In the genomic region with DNA sequence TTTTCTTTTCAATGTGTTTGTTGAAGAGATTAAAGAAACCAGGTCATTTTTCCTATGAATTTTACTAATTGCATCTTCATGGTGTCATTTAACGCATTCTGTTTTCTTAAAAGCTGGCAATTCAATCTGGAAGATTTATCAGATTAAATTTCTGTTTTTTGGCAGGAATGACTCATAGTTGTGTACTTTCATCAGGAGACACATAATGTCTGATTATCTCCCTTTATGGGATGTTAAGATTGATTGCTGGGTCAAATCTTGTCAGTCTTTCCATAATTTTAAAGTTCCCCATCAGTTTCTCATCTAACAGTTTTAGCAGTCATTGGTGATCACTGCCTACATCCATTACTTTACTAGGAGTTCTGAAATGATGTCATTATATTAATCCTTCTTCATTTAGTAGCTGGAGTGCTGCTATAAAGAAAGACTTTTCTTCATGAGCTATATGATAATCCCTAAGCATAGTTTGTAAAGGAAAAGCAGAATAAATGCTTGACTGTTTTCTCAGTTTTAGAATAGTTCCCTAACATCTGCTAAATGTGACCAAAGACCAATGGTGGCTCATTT, we compare ENCODE assay signal across 19 cellular contexts.
DNase-seq lines count a peak whose midpoint lies in the region; ATAC-seq, FAIRE-seq and TF ChIP-seq lines count a peak whose summit lies in the region.
"Had no signal": no experiment of that assay in that cellular context is flagged by ENCODE, and none has a peak within 500 bp of the region (broad histone marks: within the 10 kb centered on the region; RNA-seq: fewer than 3 reads in every experiment).

No MANE protein-coding gene starts in this region.

- H3K9ac ChIP-seq in HepG2 (ENCODE audit: insufficient read depth, low read depth, low read length), result no peak overlapping the region

- H3K27ac ChIP-seq in HepG2 (ENCODE audit: extremely low read length, insufficient read depth, low read length) (no peak overlapping the region), right lobe of liver (no peak overlapping the region)

- H3K9me3 ChIP-seq in HepG2 (ENCODE audit: low read length) (no peaks in the 10 kb centered on the region), right lobe of liver (no peaks in the 10 kb centered on the region)
- H3K9me3 ChIP-seq: HAP-1 had no signal

- no peaks in the 10 kb centered on the region for H3K79me2 ChIP-seq in HepG2 (ENCODE audit: insufficient read depth, low read length)

- no peaks in the 10 kb centered on the region for H4K20me1 ChIP-seq in HepG2 (ENCODE audit: insufficient read depth, low read length)

- H3K27me3 ChIP-seq in HepG2 (ENCODE audit: control insufficient read depth in 1 of 2, insufficient read depth in 2 of 2, low read length in 2 of 2) (no peaks in the 10 kb centered on the region), right lobe of liver (no peaks in the 10 kb centered on the region)

- DNase-seq in HepG2 (ENCODE audit: low spot score) (no peak), right lobe of liver (no peak), HEK293T (ENCODE audit: extremely low spot score) (no peak), NCI-H2227 (lab: John Stamatoyannopoulos, UW; ENCODE audit: unreplicated experiment) (no peak)
- no peak for DNase-seq in stimulated activated CD4-positive, alpha-beta T cell treated with anti-CD3 and anti-CD28 coated beads, Interleukin-2, amount 100 ng/mL, for 48 hours
- no peak for DNase-seq in stimulated activated CD4-positive, alpha-beta T cell treated with anti-CD3 and anti-CD28 coated beads, Interleukin-2, amount 100 ng/mL, for 24 hours
- DNase-seq: 8988T; C1 segment of cervical spinal cord; Calu3; CD4-positive, alpha-beta memory T cell; COR-L47; DMS153; DND-41; GOT3 had no signal

- H3K36me3 ChIP-seq in HepG2 (replicated peaks in 1 of 2; ENCODE audit: control insufficient read depth in 1 of 2, insufficient read depth in 2 of 2, low read length in 2 of 2) (no peaks in the 10 kb centered on the region), right lobe of liver (no peaks in the 10 kb centered on the region)
- H3K36me3 ChIP-seq: HAP-1 had no signal

- POLR2A ChIA-PET in HepG2 (lab: Yijun Ruan, JAX), result no interaction called here
- POLR2A ChIA-PET in HEK293T (lab: Yijun Ruan, JAX), result no interaction called here

- in situ Hi-C loops in HepG2 (cut with HindIII; ENCODE audit: extremely low pct_ligation_motif_present, low pct_unique_long_range_greater_than_20kb), result no loop called here

- no peaks in the 10 kb centered on the region for H3K4me1 ChIP-seq in HepG2 (ENCODE audit: insufficient read depth, low read length)
- no peaks in the 10 kb centered on the region for H3K4me1 ChIP-seq in right lobe of liver
- H3K4me1 ChIP-seq: HAP-1 had no signal

- WGBS in HepG2 (ENCODE audit: low lambda C conversion rate), result 3% methylated on average over 1 of the region's 1 CpG
- WGBS in right lobe of liver (ENCODE audit: insufficient coverage, low coverage, low lambda C conversion rate, missing lambda C conversion rate), result 100% methylated on average over 1 of the region's 1 CpG

- CTCF ChIA-PET in HepG2 (lab: Yijun Ruan, JAX; ENCODE audit: low intra/inter-chr PET ratio, low total read pairs), result no interaction called here
- CTCF ChIA-PET in HEK293T (lab: Yijun Ruan, JAX), result no interaction called here

- no peak for TF ChIP-seq EP300 in HepG2 (IDR thresholded peaks at IDR 0.05; ENCODE audit: low read depth in 2 of 2, low read length in 2 of 2)
- TF ChIP-seq EP300 in HepG2 (CRISPR knock-in tag; IDR thresholded peaks at IDR 0.05; ENCODE audit: borderline replicate concordance), result no peak

- H2AFZ ChIP-seq in HepG2 (ENCODE audit: low read length), result no peak overlapping the region

- TF ChIP-seq POLR2A in HepG2 (IDR thresholded peaks at IDR 0.05; ENCODE audit: insufficient read depth in 1 of 2, low read depth in 2 of 2, low read length in 2 of 2), result no peak
- no peak for TF ChIP-seq POLR2A in right lobe of liver (IDR thresholded peaks at IDR 0.05)

- intact Hi-C loops in HepG2 (cut with micrococcal nuclease; ENCODE audit: unreplicated experiment), result no loop called here
- intact Hi-C loops in right lobe of liver (cut with DNase I), result no loop called here

- TF ChIP-seq RAD21 in HepG2 (CRISPR knock-in tag; IDR thresholded peaks at IDR 0.05), result no peak

- no peak overlapping the region for H3K4me3 ChIP-seq in HepG2 (replicated peaks in 1 of 3; ENCODE audit: insufficient read depth in 1 of 3, low read depth in 2 of 3, low read length in 3 of 3)
- no peak overlapping the region for H3K4me3 ChIP-seq in right lobe of liver
- H3K4me3 ChIP-seq: HAP-1 had no signal

- BruUV-seq in HepG2 (replicated peaks; lab: Mats Ljungman, UMichigan), result no TSS peak

- TF ChIP-seq CTCF in HepG2 (CRISPR knock-in tag; IDR thresholded peaks at IDR 0.05), result no peak
- TF ChIP-seq CTCF in right lobe of liver (IDR thresholded peaks at IDR 0.05), result no peak

- ATAC-seq in HepG2 (no peak), right lobe of liver (no peak), SK-N-SH treated with all-trans-retinoic acid at 6 μM for 48 hours (no peak)

- no peak for FAIRE-seq in HepG2 (lab: Jason Lieb, UNC)
- FAIRE-seq: G401.6, GM12892, H54 had no signal

- H3K4me2 ChIP-seq in HepG2 (ENCODE audit: low read depth, low read length), result no peak overlapping the region

TF ChIP-seq in HepG2, 621 proteins besides CTCF, POLR2A, EP300 and RAD21:
- peak; percentile 41; the same call in 1 of the 2 replicates for TF ChIP-seq ATF7 (IDR thresholded peaks at IDR 0.05)
- TF ChIP-seq ATF7 (CRISPR knock-in tag; IDR thresholded peaks at IDR 0.05), result no peak
- no peak for TF ChIP-seq ZNF83 (CRISPR knock-in tag; IDR thresholded peaks at IDR 0.05; ENCODE audit: borderline replicate concordance)

TF ChIP-seq in HEK293T, 16 proteins besides CTCF, POLR2A, EP300 and RAD21:
- TF ChIP-seq SP1 (IDR thresholded peaks at IDR 0.05) (no peak), HDGF (IDR thresholded peaks at IDR 0.05; ENCODE audit: borderline replicate concordance) (no peak)
- TF ChIP-seq, protein P1, sequence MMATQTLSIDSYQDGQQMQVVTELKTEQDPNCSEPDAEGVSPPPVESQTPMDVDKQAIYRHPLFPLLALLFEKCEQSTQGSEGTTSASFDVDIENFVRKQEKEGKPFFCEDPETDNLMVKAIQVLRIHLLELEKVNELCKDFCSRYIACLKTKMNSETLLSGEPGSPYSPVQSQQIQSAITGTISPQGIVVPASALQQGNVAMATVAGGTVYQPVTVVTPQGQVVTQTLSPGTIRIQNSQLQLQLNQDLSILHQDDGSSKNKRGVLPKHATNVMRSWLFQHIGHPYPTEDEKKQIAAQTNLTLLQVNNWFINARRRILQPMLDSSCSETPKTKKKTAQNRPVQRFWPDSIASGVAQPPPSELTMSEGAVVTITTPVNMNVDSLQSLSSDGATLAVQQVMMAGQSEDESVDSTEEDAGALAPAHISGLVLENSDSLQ (IDR thresholded peaks at IDR 0.05), result peak; percentile 35

TF ChIP-seq in SK-N-SH treated with all-trans-retinoic acid at 6 μM for 48 hours, 23 proteins besides CTCF, POLR2A, EP300 and RAD21 (continues in another document):
- TF ChIP-seq SNAI2 (CRISPR knock-in tag; IDR thresholded peaks at IDR 0.05) (no peak), ZFP3 (CRISPR knock-in tag; IDR thresholded peaks at IDR 0.05) (no peak), ZFP30 (CRISPR knock-in tag; IDR thresholded peaks at IDR 0.05) (no peak), TCF4 (CRISPR knock-in tag; IDR thresholded peaks at IDR 0.05; ENCODE audit: borderline replicate concordance) (peak; percentile 44; the same call in 1 of the 2 replicates), ISL1 (CRISPR knock-in tag; IDR thresholded peaks at IDR 0.05) (peak; percentile 91)
- TF ChIP-seq, protein P2, sequence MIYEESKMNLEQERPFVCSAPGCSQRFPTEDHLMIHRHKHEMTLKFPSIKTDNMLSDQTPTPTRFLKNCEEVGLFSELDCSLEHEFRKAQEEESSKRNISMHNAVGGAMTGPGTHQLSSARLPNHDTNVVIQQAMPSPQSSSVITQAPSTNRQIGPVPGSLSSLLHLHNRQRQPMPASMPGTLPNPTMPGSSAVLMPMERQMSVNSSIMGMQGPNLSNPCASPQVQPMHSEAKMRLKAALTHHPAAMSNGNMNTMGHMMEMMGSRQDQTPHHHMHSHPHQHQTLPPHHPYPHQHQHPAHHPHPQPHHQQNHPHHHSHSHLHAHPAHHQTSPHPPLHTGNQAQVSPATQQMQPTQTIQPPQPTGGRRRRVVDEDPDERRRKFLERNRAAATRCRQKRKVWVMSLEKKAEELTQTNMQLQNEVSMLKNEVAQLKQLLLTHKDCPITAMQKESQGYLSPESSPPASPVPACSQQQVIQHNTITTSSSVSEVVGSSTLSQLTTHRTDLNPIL (CRISPR knock-in tag; IDR thresholded peaks at IDR 0.05; ENCODE audit: low read depth), result peak; percentile 56; the same call in 1 of the 2 replicates
- TF ChIP-seq, protein P3, sequence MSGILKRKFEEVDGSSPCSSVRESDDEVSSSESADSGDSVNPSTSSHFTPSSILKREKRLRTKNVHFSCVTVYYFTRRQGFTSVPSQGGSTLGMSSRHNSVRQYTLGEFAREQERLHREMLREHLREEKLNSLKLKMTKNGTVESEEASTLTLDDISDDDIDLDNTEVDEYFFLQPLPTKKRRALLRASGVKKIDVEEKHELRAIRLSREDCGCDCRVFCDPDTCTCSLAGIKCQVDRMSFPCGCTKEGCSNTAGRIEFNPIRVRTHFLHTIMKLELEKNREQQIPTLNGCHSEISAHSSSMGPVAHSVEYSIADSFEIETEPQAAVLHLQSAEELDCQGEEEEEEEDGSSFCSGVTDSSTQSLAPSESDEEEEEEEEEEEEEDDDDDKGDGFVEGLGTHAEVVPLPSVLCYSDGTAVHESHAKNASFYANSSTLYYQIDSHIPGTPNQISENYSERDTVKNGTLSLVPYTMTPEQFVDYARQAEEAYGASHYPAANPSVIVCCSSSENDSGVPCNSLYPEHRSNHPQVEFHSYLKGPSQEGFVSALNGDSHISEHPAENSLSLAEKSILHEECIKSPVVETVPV (CRISPR knock-in tag; IDR thresholded peaks at IDR 0.05), result no peak
